12 cellular contexts compared by ENCODE assay signal in genomic region chr2:64092502-64092901, GRCh38. TPM values are rescaled to one million over a fixed set of nuclear protein-coding genes. Genes with fewer than 3 reads are reported as not detected.
A peak's percentile ranks its signal among the peaks of the same experiment; 100 is the strongest.
DNase-seq lines count a peak whose midpoint lies in the region; ATAC-seq and TF ChIP-seq lines count a peak whose summit lies in the region.
"Had no signal": no experiment of that assay in that cellular context is flagged by ENCODE, and none has a peak within 500 bp of the region (broad histone marks: within the 10 kb centered on the region; RNA-seq: fewer than 3 reads in every experiment).

No MANE protein-coding gene starts in this region.

- TF ChIP-seq CTCF in GM06990 (IDR thresholded peaks at IDR 0.05; ENCODE audit: insufficient read depth, low read length, poor library complexity, severe bottlenecking): no peak
- TF ChIP-seq CTCF in adrenal gland (IDR thresholded peaks at IDR 0.05): no peak

- intact Hi-C loops in adrenal gland (cut with DNase I): no loop called here

- H3K36me3 Mint-ChIP-seq in stimulated activated effector memory CD8-positive, alpha-beta T cell treated with anti-CD3 and anti-CD28 coated beads, Interleukin-12 subunit alpha, Interleukin-12 subunit beta, amount 100 ng/mL, for 72 hours: peaks cover 66% of the 10 kb centered on the region

- H3K27ac ChIP-seq in adrenal gland: no peak overlapping the region
- H3K27ac ChIP-seq: epithelial cell of prostate, RWPE1 had no signal

- H3K27me3 ChIP-seq in GM06990 (replicated peaks; ENCODE audit: control insufficient read depth, insufficient read depth, low read length) (no peaks in the 10 kb centered on the region), adrenal gland (no peaks in the 10 kb centered on the region)

- H3K4me1 ChIP-seq in adrenal gland (replicated peaks in 1 of 2): no peaks in the 10 kb centered on the region

- no peaks in the 10 kb centered on the region for H3K4me1 Mint-ChIP-seq in stimulated activated effector memory CD8-positive, alpha-beta T cell treated with anti-CD3 and anti-CD28 coated beads, Interleukin-12 subunit alpha, Interleukin-12 subunit beta, amount 100 ng/mL, for 72 hours

- 87 to 94% (median 90%) methylated on average over 4 of the region's 4 CpGs for WGBS in adrenal gland, 4 donors

- peak; percentile 74 for ATAC-seq in GM19351 (IDR thresholded peaks at IDR 0.05; ENCODE audit: unreplicated experiment)
- peak; percentile 81 for ATAC-seq in HG02678 (IDR thresholded peaks at IDR 0.05; ENCODE audit: unreplicated experiment)
- peak; percentile 66 for ATAC-seq in HG03460 (IDR thresholded peaks at IDR 0.05; ENCODE audit: unreplicated experiment)
- ATAC-seq in stimulated activated effector memory CD8-positive, alpha-beta T cell treated with anti-CD3 and anti-CD28 coated beads, Interleukin-12 subunit alpha, Interleukin-12 subunit beta, amount 100 ng/mL, for 72 hours: no peak
- ATAC-seq in stimulated activated naive CD8-positive, alpha-beta T cell treated with anti-CD3 and anti-CD28 coated beads, Interleukin-15, Interleukin-2, amounts not matched to agents 100 U/mL and 50 U/mL, for 24 hours: no peak
- ATAC-seq: activated T-cell treated with anti-CD3 and anti-CD28 coated beads, Interleukin-2, amount 50 U/mL, for 72 hours had no signal

- H3K9me3 ChIP-seq in adrenal gland (replicated peaks in 1 of 3): no peaks in the 10 kb centered on the region

- no peak for TF ChIP-seq POLR2A in adrenal gland (IDR thresholded peaks at IDR 0.05)

- peak; percentile 64 for DNase-seq in GM06990 (ENCODE audit: extremely low read depth, insufficient read length)
- no peak for DNase-seq in adrenal gland
- DNase-seq in stimulated activated effector memory CD8-positive, alpha-beta T cell treated with anti-CD3 and anti-CD28 coated beads, Interleukin-12 subunit alpha, Interleukin-12 subunit beta, amount 100 ng/mL, for 72 hours (ENCODE audit: low spot score in 2 of 2): no peak
- no peak for DNase-seq in stimulated activated naive CD8-positive, alpha-beta T cell treated with anti-CD3 and anti-CD28 coated beads, Interleukin-15, Interleukin-2, amounts not matched to agents 100 U/mL and 50 U/mL, for 24 hours
- DNase-seq in NCI-H526 (lab: John Stamatoyannopoulos, UW): no peak
- DNase-seq: activated T-cell treated with anti-CD3 and anti-CD28 coated beads, Interleukin-2, amount 50 U/mL, for 72 hours; NCI-H2029 treated with DMSO at 0.1 percent for 48 hours had no signal

- no peaks in the 10 kb centered on the region for H3K9me3 Mint-ChIP-seq in stimulated activated effector memory CD8-positive, alpha-beta T cell treated with anti-CD3 and anti-CD28 coated beads, Interleukin-12 subunit alpha, Interleukin-12 subunit beta, amount 100 ng/mL, for 72 hours

- no peak overlapping the region for H3K4me3 Mint-ChIP-seq in stimulated activated effector memory CD8-positive, alpha-beta T cell treated with anti-CD3 and anti-CD28 coated beads, Interleukin-12 subunit alpha, Interleukin-12 subunit beta, amount 100 ng/mL, for 72 hours
- H3K4me3 Mint-ChIP-seq: activated T-cell treated with anti-CD3 and anti-CD28 coated beads, Interleukin-2, amount 50 U/mL, for 72 hours had no signal

- H3K4me3 ChIP-seq in GM06990 (replicated peaks; ENCODE audit: low read depth, low read length) (no peak overlapping the region; the same call in 1 of the 2 replicates), adrenal gland (no peak overlapping the region)

- no peak overlapping the region for H3K27ac Mint-ChIP-seq in stimulated activated effector memory CD8-positive, alpha-beta T cell treated with anti-CD3 and anti-CD28 coated beads, Interleukin-12 subunit alpha, Interleukin-12 subunit beta, amount 100 ng/mL, for 72 hours
- H3K27ac Mint-ChIP-seq: activated T-cell treated with anti-CD3 and anti-CD28 coated beads, Interleukin-2, amount 50 U/mL, for 72 hours had no signal

- H3K36me3 ChIP-seq in GM06990 (ENCODE audit: control insufficient read depth, insufficient read depth, low read length): peaks cover 14% of the 10 kb centered on the region
- H3K36me3 ChIP-seq in adrenal gland (replicated peaks in 1 of 2): peaks cover 0 to 27% of the 10 kb centered on the region in 2 donors

RNA-seq across cellular contexts. Expression of gene PELI1, which starts 51.7 kb away (rescaled TPM):
- 10 to 100 TPM in 7 of 8 donors, 1 to 10 TPM in 1; 6.5 to 32.9 (median 15.7) TPM for total RNA-seq in adrenal gland
- 1 to 10 TPM; 6.3 to 8.6 (median 6.6) TPM for polyA plus RNA-seq in adrenal gland

Comparison
In these comparisons a context has a peak if more than half of its experiments do, and no peak if none do; other contexts are left out.
1. ATAC-seq: peak in GM19351 (single experiment), HG02678 (single experiment) and HG03460 (single experiment); none in stimulated activated effector memory CD8-positive, alpha-beta T cell treated with anti-CD3 and anti-CD28 coated beads, Interleukin-12 subunit alpha, Interleukin-12 subunit beta, amount 100 ng/mL, for 72 hours (single experiment) and stimulated activated naive CD8-positive, alpha-beta T cell treated with anti-CD3 and anti-CD28 coated beads, Interleukin-15, Interleukin-2, amounts not matched to agents 100 U/mL and 50 U/mL, for 24 hours (single experiment).